Comparison of ENCODE assay signal across 11 cellular contexts in the genomic region with DNA sequence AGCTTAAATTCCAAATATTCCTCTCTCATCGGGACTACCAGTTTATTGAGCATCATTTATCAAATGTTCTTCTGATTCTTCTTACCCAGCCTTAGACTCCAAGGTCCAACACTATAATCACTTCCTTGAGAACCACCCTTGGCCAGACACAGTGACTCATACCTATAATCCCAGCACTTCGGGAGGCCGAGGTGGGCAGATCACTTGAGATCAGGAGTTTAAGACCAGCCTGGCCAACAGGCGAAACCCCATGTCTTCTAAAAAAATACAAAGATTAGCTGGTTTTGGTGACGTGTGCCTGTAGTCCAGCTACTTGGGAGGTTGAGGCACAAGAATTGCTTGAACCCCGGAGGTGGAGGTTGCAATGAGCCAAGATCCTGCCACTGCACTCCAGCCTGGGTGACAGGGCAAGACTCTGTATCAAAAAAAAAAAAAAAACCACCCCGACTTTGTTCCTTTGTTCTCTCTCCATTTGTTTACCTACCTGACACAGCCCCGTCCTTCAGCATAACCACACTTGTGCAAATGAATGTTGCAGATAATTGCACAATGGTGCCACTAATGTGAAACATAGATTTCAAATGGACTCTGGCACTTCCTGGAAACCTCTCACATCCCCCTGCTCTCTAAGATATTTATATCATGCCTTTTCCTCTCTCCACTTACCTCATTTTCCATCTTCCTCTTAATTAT. TPM values are rescaled to one million over a fixed set of nuclear protein-coding genes. Genes with fewer than 3 reads are reported as not detected.
A peak's percentile ranks its signal among the peaks of the same experiment; 100 is the strongest.
DNase-seq lines count a peak whose midpoint lies in the region; ATAC-seq and TF ChIP-seq lines count a peak whose summit lies in the region.
"Had no signal": no experiment of that assay in that cellular context is flagged by ENCODE, and none has a peak within 500 bp of the region (broad histone marks: within the 10 kb centered on the region; RNA-seq: fewer than 3 reads in every experiment).

No MANE protein-coding gene starts in this region.

- no peak overlapping the region for H3K27ac ChIP-seq in HCT116 (ENCODE audit: low read depth, low read length)
- H3K27ac ChIP-seq in hepatocyte, result peak overlapping the region; percentile 93

- intact Hi-C loops in HCT116 (cut with micrococcal nuclease) (no loop called here), left cardiac atrium (cut with DNase I) (no loop called here)

- H4K20me1 ChIP-seq in HCT116 (ENCODE audit: insufficient read depth) (no peaks in the 10 kb centered on the region), hepatocyte (ENCODE audit: insufficient read depth, poor library complexity, severe bottlenecking) (no peaks in the 10 kb centered on the region)

- TF ChIP-seq CTCF in HCT116 (IDR thresholded peaks at IDR 0.05 in 2 of 3, conservative IDR thresholded peaks at IDR 0.05 in 1 of 3; ENCODE audit: borderline replicate concordance in 1 of 3, insufficient read depth in 1 of 3, low read depth in 2 of 3, low read length in 2 of 3) (no peak), hepatocyte (IDR thresholded peaks at IDR 0.05; ENCODE audit: poor library complexity) (no peak)

- no peak for TF ChIP-seq RAD21 in HCT116 (IDR thresholded peaks at IDR 0.05; ENCODE audit: low read depth)

- H3K36me3 ChIP-seq in HCT116 (ENCODE audit: control insufficient read depth in 1 of 2, insufficient read depth in 2 of 2, low read length in 2 of 2), result no peaks in the 10 kb centered on the region
- H3K36me3 ChIP-seq in hepatocyte (replicated peaks; ENCODE audit: insufficient read depth, low read depth), result no peaks in the 10 kb centered on the region

- POLR2A ChIA-PET in HCT116 (lab: Charles Lee), result no interaction called here

- H3K79me2 ChIP-seq in HCT116 (ENCODE audit: insufficient read depth, low read length) (no peaks in the 10 kb centered on the region), hepatocyte (no peaks in the 10 kb centered on the region)

- H3K4me2 ChIP-seq in HCT116 (ENCODE audit: low read length), result peak overlapping the region; percentile 48
- H3K4me2 ChIP-seq in hepatocyte, result peak overlapping the region; percentile 43

- CTCF ChIA-PET in HCT116 (lab: Charles Lee), result interaction anchor here (1.3 kb wide), 1 partner anchor 11 kb away, joined by 4 read pairs; no protein-coding TSS in a partner anchor

- ATAC-seq in HCT116 (no peak; the same call in 1 of the 2 replicates), left cardiac atrium (no peak)
- ATAC-seq: activated CD4-positive, CD25-positive, alpha-beta regulatory T cell treated with anti-CD3 and anti-CD28 coated beads, Interleukin-2, amount 50 U/mL, for 24 hours had no signal

- BruUV-seq in HCT116 (replicated peaks; lab: Mats Ljungman, UMichigan), result no TSS peak

- peak overlapping the region; percentile 78 for H2AFZ ChIP-seq in HCT116 (ENCODE audit: low read depth, low read length, poor library complexity, severe bottlenecking)
- H2AFZ ChIP-seq in hepatocyte, result no peak overlapping the region

- no peaks in the 10 kb centered on the region for H3K9me2 ChIP-seq in HCT116 (ENCODE audit: insufficient read depth)
- no peaks in the 10 kb centered on the region for H3K9me2 ChIP-seq in hepatocyte (replicated peaks; ENCODE audit: insufficient read depth)

- no peaks in the 10 kb centered on the region for H3K27me3 ChIP-seq in HCT116 (ENCODE audit: insufficient read depth, low read length)
- H3K27me3 ChIP-seq in hepatocyte, result no peaks in the 10 kb centered on the region

- WGBS in hepatocyte (ENCODE audit: low lambda C conversion rate, missing lambda C conversion rate), result 53% methylated on average over 8 of the region's 8 CpGs

- DNase-seq in AML-193 (lab: John Stamatoyannopoulos, UW), result peak; percentile 47 to 55
- DNase-seq in HCT116 (ENCODE audit: low read depth, low spot score), result no peak
- peak; percentile 16 for DNase-seq in NOMO-1 treated with dmso at 0.1 percent for 144 hours (lab: John Stamatoyannopoulos, UW; ENCODE audit: unreplicated experiment)
- DNase-seq in hepatocyte (ENCODE audit: low spot score), result peak; percentile 74
- no peak for DNase-seq in NCI-H446 (lab: John Stamatoyannopoulos, UW)
- no peak for DNase-seq in NCI-H82 treated with DMSO at 0.1 percent for 48 hours (lab: John Stamatoyannopoulos, UW; ENCODE audit: unreplicated experiment)
- DNase-seq in left cardiac atrium, result no peak
- no peak for DNase-seq in midbrain (lab: John Stamatoyannopoulos, UW)
- DNase-seq: H7; NK-92 treated with Interleukin-12 subunit alpha and Interleukin-12 subunit beta, amount 100 ng/mL, for 24 hours had no signal

- no peak overlapping the region for H3K9ac ChIP-seq in HCT116 (ENCODE audit: low read length)

- H3K4me3 ChIP-seq in HCT116 (replicated peaks in 1 of 2; ENCODE audit: low read depth in 1 of 2, low read length in 2 of 2) (no peak overlapping the region), hepatocyte (no peak overlapping the region)

- H3K4me1 ChIP-seq in HCT116 (ENCODE audit: control insufficient read depth in 1 of 2, insufficient read depth in 2 of 2, low read length in 2 of 2) (peaks cover 0 to 13% of the 10 kb centered on the region in 2 experiments; a peak in 3 of 4 replicates), hepatocyte (ENCODE audit: insufficient read depth) (peaks cover 9% of the 10 kb centered on the region)

- RAD21 ChIA-PET in HCT116 (lab: Charles Lee; ENCODE audit: low non-redundant PET in 1 of 2, low total read pairs in 2 of 2, uncharacterized antibody in 2 of 2, unreplicated experiment in 2 of 2), result no interaction called here

- no peak for TF ChIP-seq POLR2A in HCT116 (IDR thresholded peaks at IDR 0.05; ENCODE audit: borderline replicate concordance, extremely low read depth, insufficient read depth, insufficient read length)

- H3K9me3 ChIP-seq in HCT116 (ENCODE audit: control insufficient read depth in 1 of 2, insufficient read depth in 1 of 2, low read depth in 1 of 2, low read length in 2 of 2) (0 out of 4 replicates have a peak, but pooled peaks cover 0 to 4% of the 10 kb centered on the region in 2 experiments), hepatocyte (ENCODE audit: low read depth) (no peaks in the 10 kb centered on the region)

TF ChIP-seq in HCT116, 20 proteins besides CTCF, POLR2A, EP300 and RAD21 (continues in another document):
- TF ChIP-seq ZFX (IDR thresholded peaks at IDR 0.05) (no peak), ELF1 (IDR thresholded peaks at IDR 0.05; ENCODE audit: borderline replicate concordance, low read depth) (no peak), EZH2 (IDR thresholded peaks at IDR 0.05) (no peak), SIN3A (IDR thresholded peaks at IDR 0.05; ENCODE audit: low read depth) (no peak), FOSL1 (IDR thresholded peaks at IDR 0.05; ENCODE audit: low read depth) (0 out of 2 replicates have a peak, but pooled peaks have one; percentile 21), ZBTB33 (IDR thresholded peaks at IDR 0.05; ENCODE audit: extremely low read depth, insufficient replicate concordance, low read length) (no peak), ATF3 (IDR thresholded peaks at IDR 0.05) (no peak), CEBPB (IDR thresholded peaks at IDR 0.05; ENCODE audit: low read depth) (peak; percentile 41; the same call in 1 of the 2 replicates), JUND (IDR thresholded peaks at IDR 0.05) (peak; percentile 18; the same call in 1 of the 2 replicates)
- TF ChIP-seq, protein P1, sequence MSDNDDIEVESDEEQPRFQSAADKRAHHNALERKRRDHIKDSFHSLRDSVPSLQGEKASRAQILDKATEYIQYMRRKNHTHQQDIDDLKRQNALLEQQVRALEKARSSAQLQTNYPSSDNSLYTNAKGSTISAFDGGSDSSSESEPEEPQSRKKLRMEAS (IDR thresholded peaks at IDR 0.05), result no peak

RNA-seq across cellular contexts. Expression of gene LPIN2, which starts 38.9 kb away (rescaled TPM):
- total RNA-seq in HCT116 (2021; ENCODE audit: unreplicated experiment) (10.7 TPM), hepatocyte (62.1 and 71.2 TPM in 2 replicates), left cardiac atrium (10 to 100 TPM; 15.2 to 16.4 TPM)
- polyA plus RNA-seq in HCT116 (2012), result 9.2 and 9.7 TPM in 2 replicates
- 28.2 and 29.1 TPM in 2 replicates for polyA plus RNA-seq in hepatocyte

Comparison
In these comparisons a context has a peak if more than half of its experiments do, and no peak if none do; other contexts are left out.
1. DNase-seq: peak in AML-193 (2 of 2), NOMO-1 treated with dmso at 0.1 percent for 144 hours (single experiment) and hepatocyte (single experiment); none in HCT116 (single experiment), NCI-H446 (0 of 2), NCI-H82 treated with DMSO at 0.1 percent for 48 hours (single experiment), left cardiac atrium (single experiment) and midbrain (single experiment).